1 cellular context compared by ENCODE assay signal in the genomic region with DNA sequence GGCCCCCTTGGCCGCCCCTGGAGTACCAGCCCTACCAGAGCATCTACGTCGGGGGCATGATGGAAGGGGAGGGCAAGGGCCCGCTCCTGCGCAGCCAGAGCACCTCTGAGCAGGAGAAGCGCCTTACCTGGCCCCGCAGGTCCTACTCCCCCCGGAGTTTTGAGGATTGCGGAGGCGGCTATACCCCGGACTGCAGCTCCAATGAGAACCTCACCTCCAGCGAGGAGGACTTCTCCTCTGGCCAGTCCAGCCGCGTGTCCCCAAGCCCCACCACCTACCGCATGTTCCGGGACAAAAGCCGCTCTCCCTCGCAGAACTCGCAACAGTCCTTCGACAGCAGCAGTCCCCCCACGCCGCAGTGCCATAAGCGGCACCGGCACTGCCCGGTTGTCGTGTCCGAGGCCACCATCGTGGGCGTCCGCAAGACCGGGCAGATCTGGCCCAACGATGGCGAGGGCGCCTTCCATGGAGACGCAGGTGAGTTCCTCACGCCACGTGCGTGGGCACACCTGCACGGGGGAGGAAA.
TF ChIP-seq lines count a peak whose summit lies in the region.

No MANE protein-coding gene starts in this region.

TF ChIP-seq in IMR-90, 13 proteins besides CTCF, POLR2A, EP300 and RAD21 (continued from another document):
- TF ChIP-seq, protein P1, sequence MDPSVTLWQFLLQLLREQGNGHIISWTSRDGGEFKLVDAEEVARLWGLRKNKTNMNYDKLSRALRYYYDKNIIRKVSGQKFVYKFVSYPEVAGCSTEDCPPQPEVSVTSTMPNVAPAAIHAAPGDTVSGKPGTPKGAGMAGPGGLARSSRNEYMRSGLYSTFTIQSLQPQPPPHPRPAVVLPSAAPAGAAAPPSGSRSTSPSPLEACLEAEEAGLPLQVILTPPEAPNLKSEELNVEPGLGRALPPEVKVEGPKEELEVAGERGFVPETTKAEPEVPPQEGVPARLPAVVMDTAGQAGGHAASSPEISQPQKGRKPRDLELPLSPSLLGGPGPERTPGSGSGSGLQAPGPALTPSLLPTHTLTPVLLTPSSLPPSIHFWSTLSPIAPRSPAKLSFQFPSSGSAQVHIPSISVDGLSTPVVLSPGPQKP (IDR thresholded peaks at IDR 0.05; ENCODE audit: borderline replicate concordance, low read depth, low read length), result no peak
- TF ChIP-seq RFX5 (IDR thresholded peaks at IDR 0.05; ENCODE audit: low read depth, low read length) (no peak), MAFK (IDR thresholded peaks at IDR 0.05; ENCODE audit: low read depth, low read length) (no peak), MXI1 (IDR thresholded peaks at IDR 0.05; ENCODE audit: borderline replicate concordance, low read depth, low read length) (no peak), CEBPB (IDR thresholded peaks at IDR 0.05; ENCODE audit: low read depth, low read length) (no peak)
- TF ChIP-seq, protein P2, sequence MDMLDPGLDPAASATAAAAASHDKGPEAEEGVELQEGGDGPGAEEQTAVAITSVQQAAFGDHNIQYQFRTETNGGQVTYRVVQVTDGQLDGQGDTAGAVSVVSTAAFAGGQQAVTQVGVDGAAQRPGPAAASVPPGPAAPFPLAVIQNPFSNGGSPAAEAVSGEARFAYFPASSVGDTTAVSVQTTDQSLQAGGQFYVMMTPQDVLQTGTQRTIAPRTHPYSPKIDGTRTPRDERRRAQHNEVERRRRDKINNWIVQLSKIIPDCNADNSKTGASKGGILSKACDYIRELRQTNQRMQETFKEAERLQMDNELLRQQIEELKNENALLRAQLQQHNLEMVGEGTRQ (IDR thresholded peaks at IDR 0.05; ENCODE audit: low read depth, low read length), result no peak
